ENCODE assay signal across 1 cellular context in genomic region chr7:24827589-24827988, GRCh38.
TF ChIP-seq lines count a peak whose summit lies in the region.

No MANE protein-coding gene starts in this region.

TF ChIP-seq in HCT116, 20 proteins besides CTCF, POLR2A, EP300 and RAD21 (continued from another document):
- TF ChIP-seq YY1 (IDR thresholded peaks at IDR 0.05; ENCODE audit: extremely low read depth, insufficient replicate concordance, low read depth, low read length) = no peak
